10 cellular contexts compared by ENCODE assay signal in genomic region chr5:3905031-3905430, GRCh38.
"Had no signal": no experiment of that assay in that cellular context is flagged by ENCODE, and none has a peak within 500 bp of the region (broad histone marks: within the 10 kb centered on the region; RNA-seq: fewer than 3 reads in every experiment).

No MANE protein-coding gene starts in this region.

- H3K27ac Mint-ChIP-seq: HFFc6, IgD-negative memory B cell had no signal

- DNase-seq: GM23248, GOT3, H7, HFFc6, KBM-7 had no signal

- FAIRE-seq: HepG2 had no signal

- H3K9me3 ChIP-seq: HAP-1 had no signal

- H3K9ac ChIP-seq: GM23248 had no signal

- H3K27me3 Mint-ChIP-seq: IgD-negative memory B cell had no signal

- H3K4me3 Mint-ChIP-seq: HFFc6, IgD-negative memory B cell had no signal

- H3K4me3 ChIP-seq: GM23248, HAP-1 had no signal

- H3K36me3 ChIP-seq: HAP-1 had no signal

- ATAC-seq: HCT116, HepG2 had no signal

- H3K27ac ChIP-seq: GM23248, HL-60 had no signal

- H3K4me1 ChIP-seq: HAP-1 had no signal

- H2AFZ ChIP-seq: GM23248 had no signal
